Comparison of ENCODE assay signal across 1 cellular context in genomic region chr4:110632506-110633357, GRCh38.
TF ChIP-seq lines count a peak whose summit lies in the region.

No MANE protein-coding gene starts in this region.

TF ChIP-seq in IMR-90, 13 proteins besides CTCF, POLR2A, EP300 and RAD21 (continued from another document):
- TF ChIP-seq, protein P1, sequence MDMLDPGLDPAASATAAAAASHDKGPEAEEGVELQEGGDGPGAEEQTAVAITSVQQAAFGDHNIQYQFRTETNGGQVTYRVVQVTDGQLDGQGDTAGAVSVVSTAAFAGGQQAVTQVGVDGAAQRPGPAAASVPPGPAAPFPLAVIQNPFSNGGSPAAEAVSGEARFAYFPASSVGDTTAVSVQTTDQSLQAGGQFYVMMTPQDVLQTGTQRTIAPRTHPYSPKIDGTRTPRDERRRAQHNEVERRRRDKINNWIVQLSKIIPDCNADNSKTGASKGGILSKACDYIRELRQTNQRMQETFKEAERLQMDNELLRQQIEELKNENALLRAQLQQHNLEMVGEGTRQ (IDR thresholded peaks at IDR 0.05; ENCODE audit: low read depth, low read length) = no peak
- TF ChIP-seq BHLHE40 (IDR thresholded peaks at IDR 0.05; ENCODE audit: low read depth, low read length) = no peak
- TF ChIP-seq CEBPB (IDR thresholded peaks at IDR 0.05; ENCODE audit: low read depth, low read length) = no peak
- no peak for TF ChIP-seq SMC3 (IDR thresholded peaks at IDR 0.05; ENCODE audit: low read depth, low read length)
TF ChIP-seq in IMR-90: peak in this region for 0.
